1 cellular context compared by ENCODE assay signal in genomic region chr12:64403708-64404469, GRCh38.
TF ChIP-seq lines count a peak whose summit lies in the region.

Gene XPOT, plus strand, starts transcription at chr12:64404392. Its CDS starts 5,644 bp downstream, at chr12:64410036.

TF ChIP-seq in HepG2, 621 proteins besides CTCF, POLR2A, EP300 and RAD21 (continued from another document and continues in another):
- TF ChIP-seq ZNF646 (CRISPR knock-in tag; IDR thresholded peaks at IDR 0.05) (no peak), SIX1 (CRISPR knock-in tag; IDR thresholded peaks at IDR 0.05; ENCODE audit: borderline replicate concordance) (no peak), TSC22D2 (CRISPR knock-in tag; IDR thresholded peaks at IDR 0.05; ENCODE audit: borderline replicate concordance) (no peak), EZH2 (conservative IDR thresholded peaks at IDR 0.05; ENCODE audit: low read depth, low read length) (no peak), ZNF784 (CRISPR knock-in tag; IDR thresholded peaks at IDR 0.05; ENCODE audit: borderline replicate concordance) (no peak), ZNF460 (CRISPR knock-in tag; IDR thresholded peaks at IDR 0.05; ENCODE audit: borderline replicate concordance) (no peak), ZNF275 (CRISPR knock-in tag; IDR thresholded peaks at IDR 0.05; ENCODE audit: borderline replicate concordance) (no peak), ZFP37 (CRISPR knock-in tag; IDR thresholded peaks at IDR 0.05; ENCODE audit: borderline replicate concordance) (no peak), BATF2 (CRISPR knock-in tag; IDR thresholded peaks at IDR 0.05) (0 out of 2 replicates have a peak, but pooled peaks have one; percentile 14), TRIM24 (CRISPR knock-in tag; IDR thresholded peaks at IDR 0.05) (no peak), ZNF253 (CRISPR knock-in tag; IDR thresholded peaks at IDR 0.05; ENCODE audit: borderline replicate concordance) (no peak), ZNF678 (CRISPR knock-in tag; IDR thresholded peaks at IDR 0.05) (no peak), DMTF1 (CRISPR knock-in tag; IDR thresholded peaks at IDR 0.05) (no peak; the same call in 1 of the 2 replicates), ZNF276 (CRISPR knock-in tag; IDR thresholded peaks at IDR 0.05; ENCODE audit: low read depth) (no peak), ZBTB43 (CRISPR knock-in tag; conservative IDR thresholded peaks at IDR 0.05) (no peak), ETV6 (CRISPR knock-in tag; conservative IDR thresholded peaks at IDR 0.05) (no peak), PAWR (CRISPR knock-in tag; IDR thresholded peaks at IDR 0.05; ENCODE audit: borderline replicate concordance) (no peak), U2AF1 (optimal IDR thresholded peaks at IDR 0.05; ENCODE audit: low read depth, low read length) (no peak), ZNF660 (CRISPR knock-in tag; IDR thresholded peaks at IDR 0.05; ENCODE audit: borderline replicate concordance, low read depth) (no peak), E2F1 (CRISPR knock-in tag; IDR thresholded peaks at IDR 0.05) (no peak; the same call in 1 of the 2 replicates), PITX1 (CRISPR knock-in tag; IDR thresholded peaks at IDR 0.05) (peak; percentile 39; the same call in 1 of the 2 replicates), ATAD3A (CRISPR knock-in tag; IDR thresholded peaks at IDR 0.05) (no peak), HHEX (CRISPR knock-in tag; IDR thresholded peaks at IDR 0.05) (no peak), ZNF510 (CRISPR knock-in tag; IDR thresholded peaks at IDR 0.05; ENCODE audit: low read depth) (no peak; the same call in 1 of the 2 replicates), FUBP1 (CRISPR knock-in tag; IDR thresholded peaks at IDR 0.05; ENCODE audit: borderline replicate concordance) (no peak), ATM (IDR thresholded peaks at IDR 0.05; ENCODE audit: borderline replicate concordance) (no peak), PATZ1 (CRISPR knock-in tag; IDR thresholded peaks at IDR 0.05) (no peak), ZNF281 (CRISPR knock-in tag; IDR thresholded peaks at IDR 0.05; ENCODE audit: borderline replicate concordance) (no peak), MEIS2 (CRISPR knock-in tag; IDR thresholded peaks at IDR 0.05) (no peak), ZZZ3 (CRISPR knock-in tag; IDR thresholded peaks at IDR 0.05; ENCODE audit: borderline replicate concordance) (no peak), ELF4 (CRISPR knock-in tag; IDR thresholded peaks at IDR 0.05; ENCODE audit: borderline replicate concordance) (no peak), ZNF10 (CRISPR knock-in tag; IDR thresholded peaks at IDR 0.05; ENCODE audit: borderline replicate concordance, low read depth) (no peak), TCF7 (IDR thresholded peaks at IDR 0.05; ENCODE audit: low read depth) (no peak)
